In genomic region chr14:75803768-75804167, GRCh38 we compare ENCODE assay signal across 21 cellular contexts.
DNase-seq lines count a peak whose midpoint lies in the region; ATAC-seq and TF ChIP-seq lines count a peak whose summit lies in the region.
"Had no signal": no experiment of that assay in that cellular context is flagged by ENCODE, and none has a peak within 500 bp of the region (broad histone marks: within the 10 kb centered on the region; RNA-seq: fewer than 3 reads in every experiment).

No MANE protein-coding gene starts in this region.

- no peak overlapping the region for H3K27ac ChIP-seq in ovary
- H3K27ac ChIP-seq: BLaER1, pancreas, VCaP had no signal

- intact Hi-C loops in ovary (cut with DNase I), result no loop called here

- H3K4me3 Mint-ChIP-seq in WTC11 (no peak overlapping the region), nephron progenitor cell (no peak overlapping the region)
- H3K4me3 Mint-ChIP-seq: activated naive CD8-positive, alpha-beta T cell treated with anti-CD3 and anti-CD28 coated beads for 36 hours had no signal

- TF ChIP-seq CTCF in WTC11 (IDR thresholded peaks at IDR 0.05) (no peak), nephron progenitor cell (IDR thresholded peaks at IDR 0.05) (no peak), ovary (IDR thresholded peaks at IDR 0.05) (no peak)

- no peaks in the 10 kb centered on the region for H3K9me3 ChIP-seq in ovary
- H3K9me3 ChIP-seq: pancreas had no signal

- H3K36me3 Mint-ChIP-seq in WTC11 (0 out of 2 replicates have a peak, but pooled peaks cover 3% of the 10 kb centered on the region), nephron progenitor cell (ENCODE audit: low read depth) (peaks cover 42% of the 10 kb centered on the region)

- CTCF ChIA-PET in WTC11 (lab: Charles Lee), result interaction anchor here (0.6 to 3.0 kb wide), 8 partner anchors 10 to 179 kb away, joined by 3 to 13 read pairs (median 6); partner anchors contain the start of gene TGFB3

- DNase-seq in Daoy (ENCODE audit: low read depth), result peak; percentile 6
- DNase-seq in WTC11 (ENCODE audit: low spot score), result peak; percentile 26
- DNase-seq in glomerular visceral epithelial cell (ENCODE audit: extremely low spot score), result peak; percentile 12
- peak; percentile 26 for DNase-seq in nephron progenitor cell
- no peak for DNase-seq in pons (ENCODE audit: low spot score)
- no peak for DNase-seq in NOMO-1 (lab: John Stamatoyannopoulos, UW; ENCODE audit: unreplicated experiment in 2 of 2)
- DNase-seq in ovary, result no peak
- DNase-seq in NCI-H146 treated with DMSO at 0.1 percent for 48 hours (lab: John Stamatoyannopoulos, UW; ENCODE audit: unreplicated experiment), result no peak
- DNase-seq: activated CD8-positive, alpha-beta memory T cell treated with anti-CD3 and anti-CD28 coated beads, Interleukin-2, amount 50 U/mL, for 4 hours; activated naive CD8-positive, alpha-beta T cell treated with anti-CD3 and anti-CD28 coated beads for 36 hours; COR-L47; DND-41; GOT3; NCI-H1105 treated with DMSO at 0.1 percent for 48 hours; NCI-H2081 treated with DMSO at 0.1 percent for 48 hours; NCI-H446 treated with DMSO at 0.1 percent for 48 hours had no signal

- no peak for TF ChIP-seq EP300 in ovary (IDR thresholded peaks at IDR 0.05)

- H3K27me3 Mint-ChIP-seq in WTC11 (ENCODE audit: low read depth) (no peaks in the 10 kb centered on the region), nephron progenitor cell (ENCODE audit: low read depth, poor library complexity) (no peaks in the 10 kb centered on the region)
- H3K27me3 Mint-ChIP-seq: activated naive CD8-positive, alpha-beta T cell treated with anti-CD3 and anti-CD28 coated beads for 36 hours had no signal

- 14 to 21% (median 19%) methylated on average over 5 of the region's 5 CpGs for WGBS in ovary, 3 donors

- no peak for TF ChIP-seq POLR2A in ovary (IDR thresholded peaks at IDR 0.05)

- no peaks in the 10 kb centered on the region for H3K27me3 ChIP-seq in ovary
- H3K27me3 ChIP-seq: BLaER1, pancreas had no signal

- H3K4me1 Mint-ChIP-seq in WTC11 (peaks cover 10% of the 10 kb centered on the region), nephron progenitor cell (peaks cover 14% of the 10 kb centered on the region)
- H3K4me1 Mint-ChIP-seq: activated naive CD8-positive, alpha-beta T cell treated with anti-CD3 and anti-CD28 coated beads for 36 hours had no signal

- no peak overlapping the region for H3K4me3 ChIP-seq in ovary
- H3K4me3 ChIP-seq: BLaER1, coronary artery, pancreas had no signal

- H3K4me1 ChIP-seq in ovary (ENCODE audit: insufficient read depth), result peaks cover 2% of the 10 kb centered on the region
- H3K4me1 ChIP-seq: BLaER1, pancreas had no signal

- H3K36me3 ChIP-seq in ovary, result no peaks in the 10 kb centered on the region

- no peaks in the 10 kb centered on the region for H3K9me3 Mint-ChIP-seq in WTC11
- H3K9me3 Mint-ChIP-seq in nephron progenitor cell, result peaks cover 19% of the 10 kb centered on the region

- POLR2A ChIA-PET in WTC11 (lab: Charles Lee), result no interaction called here

- peak; percentile 43 for ATAC-seq in WTC11
- ATAC-seq: pancreas had no signal

- H3K27ac Mint-ChIP-seq in WTC11, result peak overlapping the region; percentile 50; the same call in 1 of the 2 replicates
- peak overlapping the region; percentile 82 for H3K27ac Mint-ChIP-seq in nephron progenitor cell
- H3K27ac Mint-ChIP-seq: activated naive CD8-positive, alpha-beta T cell treated with anti-CD3 and anti-CD28 coated beads for 36 hours; activated T-helper 2 cell treated with anti-CD3 and anti-CD28 coated beads, Interferon-gamma antibody, Interleukin-2, Interleukin-4, amounts not matched to agents 10 μg/mL and 5 μg/mL and 100 μg/mL, durations not matched to agents 14 hours and 24 hours and 36 hours had no signal

TF ChIP-seq in WTC11, 78 proteins besides CTCF, POLR2A, EP300 and RAD21:
- TF ChIP-seq IRF1 (CRISPR knock-in tag; IDR thresholded peaks at IDR 0.05) (no peak), TP53 (CRISPR knock-in tag; IDR thresholded peaks at IDR 0.05) (no peak), AFF4 (CRISPR knock-in tag; IDR thresholded peaks at IDR 0.05; ENCODE audit: borderline replicate concordance) (no peak), JUN (CRISPR knock-in tag; IDR thresholded peaks at IDR 0.05) (no peak), ZNF121 (CRISPR knock-in tag; IDR thresholded peaks at IDR 0.05) (no peak), ZNF263 (CRISPR knock-in tag; IDR thresholded peaks at IDR 0.05; ENCODE audit: low read depth) (no peak), MYBL2 (CRISPR knock-in tag; IDR thresholded peaks at IDR 0.05) (no peak), ZNF281 (CRISPR knock-in tag; IDR thresholded peaks at IDR 0.05) (no peak), CREB1 (CRISPR knock-in tag; IDR thresholded peaks at IDR 0.05) (no peak)

Comparison
In these comparisons a context has a peak if more than half of its experiments do, and no peak if none do; other contexts are left out.
1. DNase-seq: peak in Daoy (single experiment), WTC11 (single experiment), glomerular visceral epithelial cell (single experiment) and nephron progenitor cell (single experiment); none in pons (single experiment), NOMO-1 (0 of 2), ovary (0 of 5) and NCI-H146 treated with DMSO at 0.1 percent for 48 hours (single experiment).